ENCODE assay signal across 1 cellular context in the genomic region with DNA sequence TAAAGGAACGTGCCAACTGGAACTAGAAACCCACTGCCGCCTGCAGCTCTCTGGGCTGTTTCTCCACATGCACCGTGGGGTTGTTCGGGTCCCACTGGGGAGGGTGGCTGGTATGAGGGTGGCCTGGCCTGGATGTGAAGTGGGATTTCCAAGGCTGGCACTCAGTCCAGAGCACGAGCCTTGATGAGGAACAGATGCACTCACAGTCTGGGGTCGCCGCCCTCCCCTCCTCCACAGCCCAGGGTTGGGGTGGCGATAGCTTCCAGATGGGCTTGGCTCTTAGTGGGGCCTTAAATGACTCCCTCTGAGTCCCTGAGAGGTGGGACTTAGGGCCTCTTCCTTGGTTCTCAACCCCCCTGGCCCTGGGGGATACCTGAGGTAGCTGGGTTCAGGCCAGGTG.
TF ChIP-seq lines count a peak whose summit lies in the region.

No MANE protein-coding gene starts in this region.

TF ChIP-seq in SK-N-SH treated with all-trans-retinoic acid at 6 μM for 48 hours, 23 proteins besides CTCF, POLR2A, EP300 and RAD21 (continued from another document):
- TF ChIP-seq PPARA (CRISPR knock-in tag; IDR thresholded peaks at IDR 0.05; ENCODE audit: borderline replicate concordance), result no peak
- TF ChIP-seq ZC3H10 (CRISPR knock-in tag; IDR thresholded peaks at IDR 0.05), result no peak
- no peak for TF ChIP-seq OSR1 (CRISPR knock-in tag; IDR thresholded peaks at IDR 0.05)
- no peak for TF ChIP-seq ZFP30 (CRISPR knock-in tag; IDR thresholded peaks at IDR 0.05)
- no peak for TF ChIP-seq ZFP3 (CRISPR knock-in tag; IDR thresholded peaks at IDR 0.05)
- TF ChIP-seq ZNF8 (CRISPR knock-in tag; IDR thresholded peaks at IDR 0.05), result no peak
- no peak for TF ChIP-seq ZNF565 (CRISPR knock-in tag; conservative IDR thresholded peaks at IDR 0.05; ENCODE audit: low read depth)
- no peak for TF ChIP-seq SNAI2 (CRISPR knock-in tag; IDR thresholded peaks at IDR 0.05)
- no peak for TF ChIP-seq RARB (CRISPR knock-in tag; IDR thresholded peaks at IDR 0.05)
- no peak for TF ChIP-seq ZNF70 (CRISPR knock-in tag; IDR thresholded peaks at IDR 0.05)
- TF ChIP-seq, protein P1, sequence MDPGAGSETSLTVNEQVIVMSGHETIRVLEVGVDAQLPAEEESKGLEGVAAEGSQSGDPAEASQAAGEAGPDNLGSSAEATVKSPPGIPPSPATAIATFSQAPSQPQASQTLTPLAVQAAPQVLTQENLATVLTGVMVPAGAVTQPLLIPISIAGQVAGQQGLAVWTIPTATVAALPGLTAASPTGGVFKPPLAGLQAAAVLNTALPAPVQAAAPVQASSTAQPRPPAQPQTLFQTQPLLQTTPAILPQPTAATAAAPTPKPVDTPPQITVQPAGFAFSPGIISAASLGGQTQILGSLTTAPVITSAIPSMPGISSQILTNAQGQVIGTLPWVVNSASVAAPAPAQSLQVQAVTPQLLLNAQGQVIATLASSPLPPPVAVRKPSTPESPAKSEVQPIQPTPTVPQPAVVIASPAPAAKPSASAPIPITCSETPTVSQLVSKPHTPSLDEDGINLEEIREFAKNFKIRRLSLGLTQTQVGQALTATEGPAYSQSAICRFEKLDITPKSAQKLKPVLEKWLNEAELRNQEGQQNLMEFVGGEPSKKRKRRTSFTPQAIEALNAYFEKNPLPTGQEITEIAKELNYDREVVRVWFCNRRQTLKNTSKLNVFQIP (CRISPR knock-in tag; IDR thresholded peaks at IDR 0.05; ENCODE audit: borderline replicate concordance, low read depth), result no peak
